20 cellular contexts compared by ENCODE assay signal in the genomic region with DNA sequence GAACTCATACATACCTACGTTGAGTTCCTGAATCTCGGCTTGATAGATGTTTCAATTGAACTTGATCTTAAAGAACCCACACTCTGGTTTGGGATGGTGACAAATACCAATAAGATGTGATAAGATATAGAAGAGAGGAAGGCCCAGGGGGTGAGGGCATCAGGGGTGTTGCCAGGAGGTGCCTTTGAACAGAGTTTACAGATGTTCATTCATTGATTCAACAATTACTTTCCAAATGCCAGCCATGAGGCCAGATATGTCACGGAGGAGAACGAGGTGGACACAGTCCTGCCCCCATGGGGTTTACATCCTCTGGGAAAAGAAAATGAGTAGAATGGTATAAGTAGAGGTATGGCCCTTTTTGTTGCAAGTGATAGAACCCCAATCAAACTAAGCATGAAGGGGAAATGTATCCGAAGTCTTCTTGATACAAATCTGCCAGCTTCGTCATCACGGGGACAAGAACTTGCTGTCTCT. TPM values are rescaled to one million over a fixed set of nuclear protein-coding genes. Genes with fewer than 3 reads are reported as not detected.
DNase-seq lines count a peak whose midpoint lies in the region; ATAC-seq and TF ChIP-seq lines count a peak whose summit lies in the region.
"Had no signal": no experiment of that assay in that cellular context is flagged by ENCODE, and none has a peak within 500 bp of the region (broad histone marks: within the 10 kb centered on the region; RNA-seq: fewer than 3 reads in every experiment).

No MANE protein-coding gene starts in this region.

- intact Hi-C loops in activated CD4-positive, alpha-beta T cell treated with anti-CD3 and anti-CD28 coated beads, Interleukin-2, amount 10 ng/mL, durations not matched to agents 24 days and 14 days (cut with micrococcal nuclease), result loop anchor here (5.0 to 10.0 kb wide), 5 partner anchors 56 to 486 kb away; a partner anchor contains a TSS

- no peak overlapping the region for H2AFZ ChIP-seq in osteoblast (ENCODE audit: low read length)

- peak overlapping the region; percentile 44; the same call in 1 of the 2 replicates for H3K9ac ChIP-seq in ES-I3 (ENCODE audit: low read depth, low read length)
- H3K9ac ChIP-seq in iPS-15b (ENCODE audit: low read depth, low read length), result no peak overlapping the region

- H3K9me3 ChIP-seq in ES-I3 (ENCODE audit: control insufficient read depth, insufficient read depth, low read length) (no peaks in the 10 kb centered on the region), iPS-15b (ENCODE audit: control insufficient read depth, insufficient read depth, low read length) (no peaks in the 10 kb centered on the region), osteoblast (ENCODE audit: low read depth, low read length) (no peaks in the 10 kb centered on the region)
- H3K9me3 ChIP-seq: right lobe of liver, transverse colon had no signal

- H3K4me1 ChIP-seq in ES-I3 (ENCODE audit: insufficient read depth, low read length), result peaks cover 5% of the 10 kb centered on the region
- H3K4me1 ChIP-seq in iPS-15b (ENCODE audit: control insufficient read depth, insufficient read depth, low read length), result no peaks in the 10 kb centered on the region
- H3K4me1 ChIP-seq in osteoblast (ENCODE audit: insufficient read depth, low read length), result peaks cover 11% of the 10 kb centered on the region

- H3K4me2 ChIP-seq in osteoblast (ENCODE audit: insufficient read depth, low read length), result peak overlapping the region; percentile 82

- TF ChIP-seq CTCF in WTC11 (IDR thresholded peaks at IDR 0.05) (no peak), osteoblast (IDR thresholded peaks at IDR 0.05; ENCODE audit: extremely low read depth, low read depth, low read length) (no peak)

- CTCF ChIA-PET in WTC11 (lab: Charles Lee), result interaction anchor here (0.7 to 11.9 kb wide), 13 partner anchors 16 to 232 kb away, joined by 3 to 233 read pairs (median 8); a partner anchor contains a TSS
- CTCF ChIA-PET in activated CD8-positive, alpha-beta T cell treated with anti-CD3 and anti-CD28 coated beads, Interleukin-2, amount 10 ng/mL, durations not matched to agents 7 days and 5 days (lab: Charles Lee), result interaction anchor here (0.8 to 2.6 kb wide), 6 partner anchors 9 to 535 kb away, joined by 3 to 11 read pairs (median 4); no protein-coding TSS in a partner anchor

- H3K36me3 Mint-ChIP-seq in WTC11, result no peaks in the 10 kb centered on the region
- no peaks in the 10 kb centered on the region for H3K36me3 Mint-ChIP-seq in activated CD8-positive, alpha-beta T cell treated with anti-CD3 and anti-CD28 coated beads, Interleukin-2, amount 10 ng/mL, durations not matched to agents 7 days and 5 days (ENCODE audit: low read depth)
- H3K36me3 Mint-ChIP-seq in activated CD4-positive, alpha-beta T cell treated with anti-CD3 and anti-CD28 coated beads, Interleukin-2, amount 10 ng/mL, durations not matched to agents 24 days and 14 days (ENCODE audit: low read depth), result no peaks in the 10 kb centered on the region
- H3K36me3 Mint-ChIP-seq: natural killer cell had no signal

- H3K4me3 Mint-ChIP-seq in WTC11, result peak overlapping the region; percentile 67
- no peak overlapping the region for H3K4me3 Mint-ChIP-seq in activated CD8-positive, alpha-beta T cell treated with anti-CD3 and anti-CD28 coated beads, Interleukin-2, amount 10 ng/mL, durations not matched to agents 7 days and 5 days
- H3K4me3 Mint-ChIP-seq in activated CD4-positive, alpha-beta T cell treated with anti-CD3 and anti-CD28 coated beads, Interleukin-2, amount 10 ng/mL, durations not matched to agents 24 days and 14 days, result no peak overlapping the region
- H3K4me3 Mint-ChIP-seq: natural killer cell had no signal

- H3K27me3 ChIP-seq in iPS-15b (ENCODE audit: control insufficient read depth, insufficient read depth, low read length), result peaks cover 83% of the 10 kb centered on the region
- H3K27me3 ChIP-seq in osteoblast (ENCODE audit: insufficient read depth, low read length), result peaks cover 43% of the 10 kb centered on the region

- H3K27ac ChIP-seq in osteoblast (ENCODE audit: low read depth, low read length), result no peak overlapping the region
- H3K27ac ChIP-seq: esophagus squamous epithelium, gastroesophageal sphincter, right lobe of liver, stomach, transverse colon had no signal

- ATAC-seq in WTC11, result no peak
- no peak for ATAC-seq in activated CD8-positive, alpha-beta T cell treated with anti-CD3 and anti-CD28 coated beads, Interleukin-2, amount 10 ng/mL, durations not matched to agents 7 days and 5 days

- no peaks in the 10 kb centered on the region for H3K79me2 ChIP-seq in osteoblast (ENCODE audit: insufficient read depth, low read length)

- peaks cover 4% of the 10 kb centered on the region; the same call in 1 of the 2 replicates for H3K9me3 Mint-ChIP-seq in WTC11
- H3K9me3 Mint-ChIP-seq in activated CD8-positive, alpha-beta T cell treated with anti-CD3 and anti-CD28 coated beads, Interleukin-2, amount 10 ng/mL, durations not matched to agents 7 days and 5 days (ENCODE audit: insufficient read depth), result no peaks in the 10 kb centered on the region
- H3K9me3 Mint-ChIP-seq in activated CD4-positive, alpha-beta T cell treated with anti-CD3 and anti-CD28 coated beads, Interleukin-2, amount 10 ng/mL, durations not matched to agents 24 days and 14 days, result no peaks in the 10 kb centered on the region
- H3K9me3 Mint-ChIP-seq: activated CD8-positive, alpha-beta T cell treated with anti-CD3 and anti-CD28 coated beads for 36 hours; natural killer cell had no signal

- H4K20me1 ChIP-seq in osteoblast (ENCODE audit: insufficient read depth, low read length), result no peaks in the 10 kb centered on the region

- H3K4me3 ChIP-seq in iPS-15b (ENCODE audit: low read depth, low read length) (peak overlapping the region; percentile 68), osteoblast (ENCODE audit: insufficient read depth, low read length) (peak overlapping the region; percentile 65)
- H3K4me3 ChIP-seq: right lobe of liver had no signal

- no peaks in the 10 kb centered on the region for H3K36me3 ChIP-seq in ES-I3 (ENCODE audit: insufficient read depth, low read length)
- H3K36me3 ChIP-seq in iPS-15b (ENCODE audit: control insufficient read depth, insufficient read depth, low read length), result no peaks in the 10 kb centered on the region
- peaks cover 12% of the 10 kb centered on the region for H3K36me3 ChIP-seq in osteoblast (ENCODE audit: insufficient read depth, low read length)
- H3K36me3 ChIP-seq: right lobe of liver, stomach, transverse colon had no signal

- no peak for DNase-seq in WTC11 (ENCODE audit: low spot score)
- no peak for DNase-seq in osteoblast (ENCODE audit: insufficient read length, low spot score, missing footprints)
- DNase-seq in dedifferentiated amniotic fluid mesenchymal stem cell (ENCODE audit: extremely low spot score), result no peak
- no peak for DNase-seq in activated CD8-positive, alpha-beta T cell treated with anti-CD3 and anti-CD28 coated beads, Interleukin-2, amount 10 ng/mL, durations not matched to agents 7 days and 5 days
- no peak for DNase-seq in activated CD4-positive, alpha-beta T cell treated with anti-CD3 and anti-CD28 coated beads, Interleukin-2, amount 10 ng/mL, durations not matched to agents 24 days and 14 days
- DNase-seq in kidney tubule cell (ENCODE audit: low spot score), result no peak
- DNase-seq: DND-41, esophagus squamous epithelium, NCI-H1436 treated with DMSO at 0.1 percent for 48 hours, SIG-M5 had no signal

- peaks cover 100% of the 10 kb centered on the region for H3K27me3 Mint-ChIP-seq in WTC11 (ENCODE audit: low read depth)
- H3K27me3 Mint-ChIP-seq in activated CD8-positive, alpha-beta T cell treated with anti-CD3 and anti-CD28 coated beads, Interleukin-2, amount 10 ng/mL, durations not matched to agents 7 days and 5 days (ENCODE audit: low read depth), result peaks cover 76% of the 10 kb centered on the region
- H3K27me3 Mint-ChIP-seq in activated CD4-positive, alpha-beta T cell treated with anti-CD3 and anti-CD28 coated beads, Interleukin-2, amount 10 ng/mL, durations not matched to agents 24 days and 14 days, result peaks cover 74% of the 10 kb centered on the region

- no peak overlapping the region for H3K27ac Mint-ChIP-seq in WTC11
- no peak overlapping the region for H3K27ac Mint-ChIP-seq in activated CD8-positive, alpha-beta T cell treated with anti-CD3 and anti-CD28 coated beads, Interleukin-2, amount 10 ng/mL, durations not matched to agents 7 days and 5 days
- no peak overlapping the region for H3K27ac Mint-ChIP-seq in activated CD4-positive, alpha-beta T cell treated with anti-CD3 and anti-CD28 coated beads, Interleukin-2, amount 10 ng/mL, durations not matched to agents 24 days and 14 days
- H3K27ac Mint-ChIP-seq: activated CD8-positive, alpha-beta T cell treated with anti-CD3 and anti-CD28 coated beads for 36 hours; natural killer cell had no signal

- H3K4me1 Mint-ChIP-seq in WTC11, result peaks cover 17% of the 10 kb centered on the region
- peaks cover 14% of the 10 kb centered on the region for H3K4me1 Mint-ChIP-seq in activated CD8-positive, alpha-beta T cell treated with anti-CD3 and anti-CD28 coated beads, Interleukin-2, amount 10 ng/mL, durations not matched to agents 7 days and 5 days (ENCODE audit: low read depth)
- H3K4me1 Mint-ChIP-seq in activated CD4-positive, alpha-beta T cell treated with anti-CD3 and anti-CD28 coated beads, Interleukin-2, amount 10 ng/mL, durations not matched to agents 24 days and 14 days, result peaks cover 8% of the 10 kb centered on the region

- POLR2A ChIA-PET in WTC11 (lab: Charles Lee), result interaction anchor here (0.6 kb wide), 1 partner anchor 129 kb away, joined by 4 read pairs; no protein-coding TSS in a partner anchor
- POLR2A ChIA-PET in activated CD8-positive, alpha-beta T cell treated with anti-CD3 and anti-CD28 coated beads, Interleukin-2, amount 10 ng/mL, durations not matched to agents 7 days and 5 days (lab: Charles Lee), result no interaction called here

TF ChIP-seq in WTC11, 78 proteins besides CTCF, POLR2A, EP300 and RAD21 (continues in another document):
- TF ChIP-seq, protein P1, sequence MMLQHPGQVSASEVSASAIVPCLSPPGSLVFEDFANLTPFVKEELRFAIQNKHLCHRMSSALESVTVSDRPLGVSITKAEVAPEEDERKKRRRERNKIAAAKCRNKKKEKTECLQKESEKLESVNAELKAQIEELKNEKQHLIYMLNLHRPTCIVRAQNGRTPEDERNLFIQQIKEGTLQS (CRISPR knock-in tag; conservative IDR thresholded peaks at IDR 0.05), result no peak

RNA-seq across cellular contexts. Expression of a gene that starts 0.7 kb away (rescaled TPM):
- total RNA-seq in WTC11 (2021) (0.18 to 0.30 TPM (median 0.22 TPM) in 3 replicates), osteoblast (0.36 and 0.59 TPM in 2 replicates)
- total RNA-seq in activated CD8-positive, alpha-beta T cell treated with anti-CD3 and anti-CD28 coated beads, Interleukin-2, amount 10 ng/mL, durations not matched to agents 7 days and 5 days, result not detected
- total RNA-seq in activated CD4-positive, alpha-beta T cell treated with anti-CD3 and anti-CD28 coated beads, Interleukin-2, amount 10 ng/mL, durations not matched to agents 24 days and 14 days, result not detected in 2 replicates
- total RNA-seq: activated CD8-positive, alpha-beta T cell treated with anti-CD3 and anti-CD28 coated beads for 36 hours; esophagus squamous epithelium; left colon; natural killer cell; NCI-H460 had no signal

RNA-seq across cellular contexts. Expression of a gene that starts 27.6 kb away (rescaled TPM):
- total RNA-seq in WTC11 (2021) (0.89 to 1.6 TPM (median 1.0 TPM) in 3 replicates), osteoblast (17.0 and 21.2 TPM in 2 replicates)
- under 1 TPM; 0.21 to 0.40 TPM for total RNA-seq in activated CD8-positive, alpha-beta T cell treated with anti-CD3 and anti-CD28 coated beads, Interleukin-2, amount 10 ng/mL, durations not matched to agents 7 days and 5 days
- 0.09 and 0.21 TPM in 2 replicates for total RNA-seq in activated CD4-positive, alpha-beta T cell treated with anti-CD3 and anti-CD28 coated beads, Interleukin-2, amount 10 ng/mL, durations not matched to agents 24 days and 14 days
